In the genomic region with DNA sequence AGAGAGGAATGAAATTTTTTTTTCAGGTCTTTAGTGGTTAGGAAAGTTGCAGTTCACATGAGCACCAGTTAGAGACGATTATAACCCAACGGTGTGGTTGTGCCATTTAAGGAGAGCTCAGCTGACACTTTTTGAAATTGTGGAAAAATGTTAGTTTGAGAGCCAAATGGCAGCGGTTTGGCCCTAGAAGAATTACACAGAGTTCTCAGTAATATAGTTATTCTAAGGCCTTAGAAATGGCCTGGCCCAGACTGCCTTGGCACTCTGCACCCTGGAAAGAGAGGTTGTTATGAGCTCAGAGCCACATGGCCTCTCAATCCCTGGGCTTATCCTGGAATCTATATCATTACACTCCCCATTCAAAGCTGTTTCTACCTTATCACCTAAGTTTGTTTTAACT, we compare ENCODE assay signal across 17 cellular contexts.
DNase-seq lines count a peak whose midpoint lies in the region; ATAC-seq and TF ChIP-seq lines count a peak whose summit lies in the region.
"Had no signal": no experiment of that assay in that cellular context is flagged by ENCODE, and none has a peak within 500 bp of the region (broad histone marks: within the 10 kb centered on the region; RNA-seq: fewer than 3 reads in every experiment).

No MANE protein-coding gene starts in this region.

- peak overlapping the region in 1 of 2 donors; percentile 54 for H3K27ac ChIP-seq in testis
- H3K27ac ChIP-seq: BLaER1 treated with 17β-estradiol and CSF1 and Interleukin-3, amounts not matched to agents 10 nM and 100 nM; HL-60; SK-N-MC had no signal

- in situ Hi-C loops in astrocyte of the cerebellum (cut with HindIII; ENCODE audit: low sequenced_read_pairs) = no loop called here

- H3K4me3 ChIP-seq in BJ (ENCODE audit: low read depth, low read length) (no peak overlapping the region), astrocyte of the cerebellum (ENCODE audit: low read depth, low read length) (no peak overlapping the region), testis (no peak overlapping the region)
- H3K4me3 ChIP-seq: BLaER1 treated with 17β-estradiol and CSF1 and Interleukin-3, amounts not matched to agents 10 nM and 100 nM; K562; SK-N-MC had no signal

- no peaks in the 10 kb centered on the region for H3K4me1 ChIP-seq in testis

- ATAC-seq in stimulated activated naive CD8-positive, alpha-beta T cell treated with anti-CD3 and anti-CD28 coated beads, Interleukin-15, Interleukin-2, amounts not matched to agents 100 U/mL and 50 U/mL, for 24 hours = no peak
- ATAC-seq: HCT116, K562 had no signal

- no peaks in the 10 kb centered on the region for H3K9me3 ChIP-seq in testis

- CTCF ChIA-PET in BJ (lab: Yijun Ruan, JAX) = interaction anchor here (1.1 kb wide), 1 partner anchor 125 kb away, joined by 3 read pairs; no protein-coding TSS in a partner anchor

- peak; percentile 50 for DNase-seq in BJ (ENCODE audit: low read depth)
- DNase-seq in astrocyte of the cerebellum (ENCODE audit: low read depth) = peak; percentile 45
- DNase-seq in medulla oblongata (ENCODE audit: extremely low spot score) = peak; percentile 39
- peak; percentile 63 for DNase-seq in testis
- no peak for DNase-seq in NCI-H146 treated with DMSO at 0.1 percent for 48 hours (lab: John Stamatoyannopoulos, UW; ENCODE audit: unreplicated experiment)
- DNase-seq in DMS114 treated with DMSO at 0.1 percent for 48 hours (lab: John Stamatoyannopoulos, UW; ENCODE audit: unreplicated experiment) = no peak
- DNase-seq in stimulated activated naive CD8-positive, alpha-beta T cell treated with anti-CD3 and anti-CD28 coated beads, Interleukin-15, Interleukin-2, amounts not matched to agents 100 U/mL and 50 U/mL, for 24 hours = no peak
- DNase-seq: ACHN, NCI-H1092 treated with DMSO at 0.1 percent for 48 hours, NCI-H187, NCI-H446, NCI-H748 treated with DMSO at 0.1 percent for 48 hours had no signal

- 64 to 69% methylated on average over 3 of the region's 3 CpGs for WGBS in testis, 2 donors

- H3K36me3 ChIP-seq in BJ (ENCODE audit: control insufficient read depth, insufficient read depth, low read length) = no peaks in the 10 kb centered on the region
- H3K36me3 ChIP-seq in testis (ENCODE audit: low read depth, missing control alignments) = no peaks in the 10 kb centered on the region
- H3K36me3 ChIP-seq: BLaER1 treated with 17β-estradiol and CSF1 and Interleukin-3, amounts not matched to agents 10 nM and 100 nM had no signal

- no peaks in the 10 kb centered on the region for H3K27me3 ChIP-seq in BJ (ENCODE audit: control insufficient read depth, insufficient read depth, low read length)
- no peaks in the 10 kb centered on the region for H3K27me3 ChIP-seq in testis
- H3K27me3 ChIP-seq: BLaER1 treated with 17β-estradiol and CSF1 and Interleukin-3, amounts not matched to agents 10 nM and 100 nM had no signal

- POLR2A ChIA-PET in BJ (lab: Charles Lee) = no interaction called here

- TF ChIP-seq POLR2A in testis (IDR thresholded peaks at IDR 0.05) = no peak

- intact Hi-C loops in testis (cut with DNase I; ENCODE audit: low total_unique reads) = no loop called here

- TF ChIP-seq CTCF in BJ (IDR thresholded peaks at IDR 0.05; ENCODE audit: insufficient read depth, low read depth, low read length) = no peak
- TF ChIP-seq CTCF in astrocyte of the cerebellum (IDR thresholded peaks at IDR 0.05; ENCODE audit: low read depth, low read length, missing control alignments) = no peak
- TF ChIP-seq CTCF in testis (IDR thresholded peaks at IDR 0.05) = no peak

Comparison
In these comparisons a context has a peak if more than half of its experiments do, and no peak if none do; other contexts are left out.
1. DNase-seq: peak in BJ (single experiment), astrocyte of the cerebellum (single experiment), medulla oblongata (single experiment) and testis (single experiment); none in NCI-H146 treated with DMSO at 0.1 percent for 48 hours (single experiment), DMS114 treated with DMSO at 0.1 percent for 48 hours (single experiment) and stimulated activated naive CD8-positive, alpha-beta T cell treated with anti-CD3 and anti-CD28 coated beads, Interleukin-15, Interleukin-2, amounts not matched to agents 100 U/mL and 50 U/mL, for 24 hours (single experiment).